9 cellular contexts compared by ENCODE assay signal in genomic region chr2:129877795-129878775, GRCh38.
DNase-seq lines count a peak whose midpoint lies in the region; ATAC-seq and TF ChIP-seq lines count a peak whose summit lies in the region.
"Had no signal": no experiment of that assay in that cellular context is flagged by ENCODE, and none has a peak within 500 bp of the region (broad histone marks: within the 10 kb centered on the region; RNA-seq: fewer than 3 reads in every experiment).

No MANE protein-coding gene starts in this region.

- H3K4me3 ChIP-seq in RWPE2 (ENCODE audit: severe bottlenecking) (no peak overlapping the region), mesendoderm (ENCODE audit: low read length) (peak overlapping the region; percentile 23), thoracic aorta (peak overlapping the region; percentile 71)

- H3K23ac ChIP-seq in mesendoderm (ENCODE audit: low read length): no peak overlapping the region

- no peak overlapping the region for H3K27ac Mint-ChIP-seq in activated CD4-positive, alpha-beta T cell treated with anti-CD3 and anti-CD28 coated beads, Interleukin-2, amount 10 ng/mL, durations not matched to agents 24 days and 14 days
- H3K27ac Mint-ChIP-seq in effector memory CD8-positive, alpha-beta T cell: peak overlapping the region; percentile 95 to 96

- no peaks in the 10 kb centered on the region for H3K79me2 ChIP-seq in mesendoderm (ENCODE audit: control insufficient read depth, insufficient read depth, low read length)

- intact Hi-C loops in activated CD4-positive, alpha-beta T cell treated with anti-CD3 and anti-CD28 coated beads, Interleukin-2, amount 10 ng/mL, durations not matched to agents 24 days and 14 days (cut with micrococcal nuclease): no loop called here

- no peak overlapping the region for H2AK5ac ChIP-seq in mesendoderm (ENCODE audit: low read length)

- no peaks in the 10 kb centered on the region for H3K9me3 Mint-ChIP-seq in activated CD4-positive, alpha-beta T cell treated with anti-CD3 and anti-CD28 coated beads, Interleukin-2, amount 10 ng/mL, durations not matched to agents 24 days and 14 days
- H3K9me3 Mint-ChIP-seq in effector memory CD8-positive, alpha-beta T cell: no peaks in the 10 kb centered on the region

- H3K4me1 Mint-ChIP-seq in activated CD4-positive, alpha-beta T cell treated with anti-CD3 and anti-CD28 coated beads, Interleukin-2, amount 10 ng/mL, durations not matched to agents 24 days and 14 days: peaks cover 5% of the 10 kb centered on the region
- H3K4me1 Mint-ChIP-seq in effector memory CD8-positive, alpha-beta T cell (ENCODE audit: low read depth in 2 of 2): peaks cover 6 to 7% of the 10 kb centered on the region in 2 donors

- TF ChIP-seq CTCF in RWPE2 (IDR thresholded peaks at IDR 0.05; ENCODE audit: poor library complexity, severe bottlenecking) (no peak), thoracic aorta (IDR thresholded peaks at IDR 0.05) (no peak), GM20000 (IDR thresholded peaks at IDR 0.05; ENCODE audit: extremely low read depth, missing control alignments) (no peak)

- peak; percentile 20 for ATAC-seq in HG02852 (IDR thresholded peaks at IDR 0.05; ENCODE audit: unreplicated experiment)
- ATAC-seq in RWPE2 (ENCODE audit: low read depth): peak; percentile 53
- ATAC-seq in effector memory CD8-positive, alpha-beta T cell (replicated peaks): peak; percentile 52
- peak; percentile 60 for ATAC-seq in thoracic aorta (ENCODE audit: insufficient number of reproducible peaks, low FRiP score, low read depth)

- no peak overlapping the region for H3K18ac ChIP-seq in mesendoderm (ENCODE audit: low read length)

- H3K36me3 ChIP-seq in RWPE2 (ENCODE audit: low read depth) (no peaks in the 10 kb centered on the region), mesendoderm (ENCODE audit: control insufficient read depth, insufficient read depth, low read length) (no peaks in the 10 kb centered on the region), thoracic aorta (no peaks in the 10 kb centered on the region)

- H3K4me1 ChIP-seq in RWPE2 (ENCODE audit: insufficient read depth, poor library complexity, severe bottlenecking): peaks cover 3% of the 10 kb centered on the region
- no peaks in the 10 kb centered on the region for H3K4me1 ChIP-seq in mesendoderm (ENCODE audit: control insufficient read depth, low read depth, low read length)
- H3K4me1 ChIP-seq in thoracic aorta (ENCODE audit: control insufficient read depth in 1 of 2, low read depth in 2 of 2): peaks cover 7 to 8% of the 10 kb centered on the region in 2 donors

- H2BK120ac ChIP-seq in mesendoderm (ENCODE audit: low read depth, low read length): no peak overlapping the region

- H3K27me3 ChIP-seq in RWPE2 (ENCODE audit: insufficient read depth, poor library complexity, severe bottlenecking) (no peaks in the 10 kb centered on the region), mesendoderm (ENCODE audit: insufficient read depth, low read length, poor library complexity) (no peaks in the 10 kb centered on the region), thoracic aorta (replicated peaks; ENCODE audit: insufficient read depth) (no peaks in the 10 kb centered on the region)

- peak overlapping the region; percentile 56 for H3K4me2 ChIP-seq in mesendoderm (ENCODE audit: low read length)

- no peak overlapping the region for H2BK5ac ChIP-seq in mesendoderm (ENCODE audit: low read length)

- no peaks in the 10 kb centered on the region for H3K36me3 Mint-ChIP-seq in activated CD4-positive, alpha-beta T cell treated with anti-CD3 and anti-CD28 coated beads, Interleukin-2, amount 10 ng/mL, durations not matched to agents 24 days and 14 days (ENCODE audit: low read depth)
- H3K36me3 Mint-ChIP-seq in effector memory CD8-positive, alpha-beta T cell (ENCODE audit: insufficient read depth): peaks cover 4% of the 10 kb centered on the region

- H3K27ac ChIP-seq in RWPE2 (ENCODE audit: poor library complexity, severe bottlenecking) (no peak overlapping the region), mesendoderm (ENCODE audit: low read depth, low read length) (no peak overlapping the region), thoracic aorta (peak overlapping the region; percentile 72 to 77)
- H3K27ac ChIP-seq: epithelial cell of prostate had no signal

- H4K8ac ChIP-seq in mesendoderm (ENCODE audit: low read depth, low read length): no peak overlapping the region

- H3K56ac ChIP-seq in mesendoderm (ENCODE audit: low read length): peak overlapping the region; percentile 49

- H4K5ac ChIP-seq in mesendoderm (ENCODE audit: low read length): no peak overlapping the region

- H2BK15ac ChIP-seq in mesendoderm (replicated peaks; ENCODE audit: low read depth): no peak overlapping the region

- no peak overlapping the region for H3K4ac ChIP-seq in mesendoderm (ENCODE audit: low read depth, low read length)

- H3K27me3 Mint-ChIP-seq in activated CD4-positive, alpha-beta T cell treated with anti-CD3 and anti-CD28 coated beads, Interleukin-2, amount 10 ng/mL, durations not matched to agents 24 days and 14 days: no peaks in the 10 kb centered on the region
- peaks cover 0 to 7% of the 10 kb centered on the region in 2 donors for H3K27me3 Mint-ChIP-seq in effector memory CD8-positive, alpha-beta T cell

- no peaks in the 10 kb centered on the region for H3K79me1 ChIP-seq in mesendoderm (ENCODE audit: low read length)

- peak overlapping the region; percentile 57 for H3K9ac ChIP-seq in mesendoderm (ENCODE audit: low read length)

- H3K9me3 ChIP-seq in RWPE2 (ENCODE audit: severe bottlenecking): no peaks in the 10 kb centered on the region
- H3K9me3 ChIP-seq in thoracic aorta: no peaks in the 10 kb centered on the region

- peak overlapping the region; percentile 54 for H3K4me3 Mint-ChIP-seq in activated CD4-positive, alpha-beta T cell treated with anti-CD3 and anti-CD28 coated beads, Interleukin-2, amount 10 ng/mL, durations not matched to agents 24 days and 14 days
- H3K4me3 Mint-ChIP-seq in effector memory CD8-positive, alpha-beta T cell: peak overlapping the region; percentile 92

- no CpG with 5 or more reads among the region's 50 CpGs for WGBS in mesendoderm (ENCODE audit: extremely low coverage, insufficient coverage, low lambda C conversion rate)

- DNase-seq in activated CD4-positive, alpha-beta T cell treated with anti-CD3 and anti-CD28 coated beads, Interleukin-2, amount 10 ng/mL, durations not matched to agents 24 days and 14 days: no peak
- DNase-seq in activated CD4-positive, alpha-beta T cell treated with anti-CD3 and anti-CD28 coated beads, Interleukin-2, amount 50 U/mL, for 4 hours: no peak
- DNase-seq in RWPE2 (ENCODE audit: low spot score) (no peak), mesendoderm (peak; percentile 57), thoracic aorta (ENCODE audit: low spot score) (no peak), GM20000 (ENCODE audit: low spot score) (no peak)
- DNase-seq in effector memory CD8-positive, alpha-beta T cell: peak in 2 of 3 experiments; percentile 9 to 29

Comparison
In these comparisons a context has a peak if more than half of its experiments do, and no peak if none do; other contexts are left out.
1. DNase-seq: peak in effector memory CD8-positive, alpha-beta T cell (2 of 3) and mesendoderm (single experiment); none in activated CD4-positive, alpha-beta T cell treated with anti-CD3 and anti-CD28 coated beads, Interleukin-2, amount 10 ng/mL, durations not matched to agents 24 days and 14 days (single experiment), activated CD4-positive, alpha-beta T cell treated with anti-CD3 and anti-CD28 coated beads, Interleukin-2, amount 50 U/mL, for 4 hours (0 of 2), RWPE2 (single experiment), thoracic aorta (single experiment) and GM20000 (single experiment).
2. H3K27ac ChIP-seq: peak in thoracic aorta (2 of 2); none in RWPE2 (single experiment) and mesendoderm (single experiment).
3. Peak in every context shown above with its lines, with median percentiles within 50 percentile points of each other: ATAC-seq.